In the genomic region with DNA sequence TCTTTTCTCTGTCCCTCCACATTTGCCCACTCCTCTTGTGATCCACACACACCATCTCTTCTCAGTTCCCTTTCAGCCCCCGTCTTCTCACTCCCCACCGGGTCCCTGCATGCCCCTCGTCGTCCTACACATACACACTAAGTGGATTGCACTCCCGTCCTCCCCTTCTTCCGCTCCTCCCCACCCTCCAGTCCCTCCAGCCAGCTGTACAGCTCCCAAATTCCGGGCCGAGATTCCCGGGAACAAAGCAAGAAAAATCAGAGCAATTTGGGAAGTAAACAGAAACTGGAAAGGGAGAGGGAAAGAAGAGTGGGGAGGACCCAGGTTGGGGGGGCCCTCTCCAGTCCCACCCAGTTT, we compare ENCODE assay signal across 8 cellular contexts. TPM values are rescaled to one million over a fixed set of nuclear protein-coding genes. Genes with fewer than 3 reads are reported as not detected.
A peak's percentile ranks its signal among the peaks of the same experiment; 100 is the strongest.
DNase-seq lines count a peak whose midpoint lies in the region; ATAC-seq and TF ChIP-seq lines count a peak whose summit lies in the region.

No MANE protein-coding gene starts in this region.

- H3K27me3 ChIP-seq in BE2C (no peaks in the 10 kb centered on the region), upper lobe of left lung (no peaks in the 10 kb centered on the region)

- H3K36me3 ChIP-seq in BE2C, result no peaks in the 10 kb centered on the region
- no peaks in the 10 kb centered on the region for H3K36me3 ChIP-seq in upper lobe of left lung

- H3K27ac ChIP-seq in caudate nucleus (ENCODE audit: low read depth, low read length) (peak overlapping the region; percentile 87), upper lobe of left lung (peak overlapping the region; percentile 42 to 87 (median 86))

- TF ChIP-seq POLR2A in lower leg skin (IDR thresholded peaks at IDR 0.05) (no peak), upper lobe of left lung (IDR thresholded peaks at IDR 0.05) (no peak)

- TF ChIP-seq EP300 in Ishikawa (IDR thresholded peaks at IDR 0.05; ENCODE audit: borderline replicate concordance) (no peak), upper lobe of left lung (IDR thresholded peaks at IDR 0.05) (no peak)

- H3K4me1 ChIP-seq in BE2C (peaks cover 7% of the 10 kb centered on the region), upper lobe of left lung (peaks cover 32 to 42% (median 39%) of the 10 kb centered on the region in 4 donors)

- intact Hi-C loops in lower leg skin (cut with DNase I; ENCODE audit: low total_unique reads), result no loop called here

- ATAC-seq in upper lobe of left lung (ENCODE audit: low FRiP score in 2 of 2), result peak in 1 of 2 donors; percentile 58
- no peak for ATAC-seq in HG02642 (IDR thresholded peaks at IDR 0.05; ENCODE audit: poor library complexity, unreplicated experiment)
- no peak for ATAC-seq in GM19455 (IDR thresholded peaks at IDR 0.05; ENCODE audit: unreplicated experiment)

- no peak for TF ChIP-seq RAD21 in Ishikawa (IDR thresholded peaks at IDR 0.05; ENCODE audit: low read depth)

- DNase-seq in BE2C, result no peak
- no peak for DNase-seq in caudate nucleus (lab: John Stamatoyannopoulos, UW)
- peak in 1 of 2 donors; percentile 87 for DNase-seq in lower leg skin (ENCODE audit: low spot score in 2 of 2)
- no peak for DNase-seq in upper lobe of left lung
- no peak for DNase-seq in effector CD8-positive, alpha-beta T cell (lab: John Stamatoyannopoulos, UW)

- H3K9me3 ChIP-seq in BE2C (no peaks in the 10 kb centered on the region), upper lobe of left lung (no peaks in the 10 kb centered on the region)

- WGBS in lower leg skin, 2 donors, result 1 to 4% methylated on average over 9 of the region's 9 CpGs
- WGBS in upper lobe of left lung, 2 donors, result 5 to 7% methylated on average over 9 of the region's 9 CpGs

- no peak for TF ChIP-seq CTCF in BE2C (IDR thresholded peaks at IDR 0.05; ENCODE audit: low read depth, low read length)
- TF ChIP-seq CTCF in lower leg skin (IDR thresholded peaks at IDR 0.05), result no peak
- TF ChIP-seq CTCF in upper lobe of left lung (IDR thresholded peaks at IDR 0.05), result no peak

- H3K4me3 ChIP-seq in BE2C (ENCODE audit: low read depth, low read length) (peak overlapping the region; percentile 72), lower leg skin (ENCODE audit: low read depth, poor library complexity, severe bottlenecking) (peak overlapping the region; percentile 10), upper lobe of left lung (peak overlapping the region; percentile 37 to 64 (median 56))

TF ChIP-seq in Ishikawa, 13 proteins besides CTCF, POLR2A, EP300 and RAD21:
- TF ChIP-seq TEAD4 (IDR thresholded peaks at IDR 0.05), result peak; percentile 45; the same call in 1 of the 2 replicates
- no peak for TF ChIP-seq CREB1 (IDR thresholded peaks at IDR 0.05; ENCODE audit: low read depth)
- no peak for TF ChIP-seq EGR1 (IDR thresholded peaks at IDR 0.05)
- TF ChIP-seq, protein P1, sequence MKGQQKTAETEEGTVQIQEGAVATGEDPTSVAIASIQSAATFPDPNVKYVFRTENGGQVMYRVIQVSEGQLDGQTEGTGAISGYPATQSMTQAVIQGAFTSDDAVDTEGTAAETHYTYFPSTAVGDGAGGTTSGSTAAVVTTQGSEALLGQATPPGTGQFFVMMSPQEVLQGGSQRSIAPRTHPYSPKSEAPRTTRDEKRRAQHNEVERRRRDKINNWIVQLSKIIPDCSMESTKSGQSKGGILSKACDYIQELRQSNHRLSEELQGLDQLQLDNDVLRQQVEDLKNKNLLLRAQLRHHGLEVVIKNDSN (IDR thresholded peaks at IDR 0.05), result no peak
- no peak for TF ChIP-seq YY1 (IDR thresholded peaks at IDR 0.05; ENCODE audit: low read depth)
- no peak for TF ChIP-seq CEBPB (IDR thresholded peaks at IDR 0.05)
- TF ChIP-seq ZBTB7A (IDR thresholded peaks at IDR 0.05; ENCODE audit: low read depth), result no peak
- TF ChIP-seq FOXM1 (IDR thresholded peaks at IDR 0.05; ENCODE audit: borderline replicate concordance, low read depth), result no peak

RNA-seq across cellular contexts. Expression of a gene that starts 0.3 kb away (rescaled TPM):
- polyA plus RNA-seq in BE2C (2012; ENCODE audit: insufficient read depth, insufficient read length, low read depth), result not detected
- total RNA-seq in lower leg skin (100 to 1,000 TPM in 1 of 4 donors, 10 to 100 TPM in 3; 22.0 to 508 (median 68.9) TPM), upper lobe of left lung (100 to 1,000 TPM in 1 of 6 donors, 10 to 100 TPM in 5; 12.6 to 112 (median 48.9) TPM)

RNA-seq across cellular contexts. Expression of a gene that starts 6.1 kb away (rescaled TPM):
- not detected for polyA plus RNA-seq in BE2C (2012; ENCODE audit: insufficient read depth, insufficient read length, low read depth)
- under 1 TPM in 2 of 4 donors, not detected in 2; 0.26 to 0.63 TPM for total RNA-seq in lower leg skin
- total RNA-seq in upper lobe of left lung, result 1 to 10 TPM in 1 of 6 donors, under 1 TPM in 2, not detected in 3; 0.11 to 3.1 (median 0.13) TPM

RNA-seq across cellular contexts. Expression of a gene that starts 18.0 kb away (rescaled TPM):
- 30.5 TPM for polyA plus RNA-seq in BE2C (2012; ENCODE audit: insufficient read depth, insufficient read length, low read depth)
- total RNA-seq in lower leg skin (10 to 100 TPM; 21.0 to 39.5 (median 28.4) TPM), upper lobe of left lung (10 to 100 TPM; 34.8 to 53.3 (median 46.7) TPM)

RNA-seq across cellular contexts. Expression of a gene that starts 47.3 kb away (rescaled TPM):
- polyA plus RNA-seq in BE2C (2012; ENCODE audit: insufficient read depth, insufficient read length, low read depth), result 28.1 TPM
- total RNA-seq in lower leg skin (10 to 100 TPM; 21.8 to 87.1 (median 65.9) TPM), upper lobe of left lung (100 to 1,000 TPM in 5 of 6 donors, 10 to 100 TPM in 1; 99.1 to 703 (median 197) TPM)

Comparison
In these comparisons a context has a peak if more than half of its experiments do, and no peak if none do; other contexts are left out.
1. H3K4me3 ChIP-seq: peak in every context shown above with its lines; median percentile 72 in BE2C; 56 in upper lobe of left lung; 10 in lower leg skin.